In the genomic region with DNA sequence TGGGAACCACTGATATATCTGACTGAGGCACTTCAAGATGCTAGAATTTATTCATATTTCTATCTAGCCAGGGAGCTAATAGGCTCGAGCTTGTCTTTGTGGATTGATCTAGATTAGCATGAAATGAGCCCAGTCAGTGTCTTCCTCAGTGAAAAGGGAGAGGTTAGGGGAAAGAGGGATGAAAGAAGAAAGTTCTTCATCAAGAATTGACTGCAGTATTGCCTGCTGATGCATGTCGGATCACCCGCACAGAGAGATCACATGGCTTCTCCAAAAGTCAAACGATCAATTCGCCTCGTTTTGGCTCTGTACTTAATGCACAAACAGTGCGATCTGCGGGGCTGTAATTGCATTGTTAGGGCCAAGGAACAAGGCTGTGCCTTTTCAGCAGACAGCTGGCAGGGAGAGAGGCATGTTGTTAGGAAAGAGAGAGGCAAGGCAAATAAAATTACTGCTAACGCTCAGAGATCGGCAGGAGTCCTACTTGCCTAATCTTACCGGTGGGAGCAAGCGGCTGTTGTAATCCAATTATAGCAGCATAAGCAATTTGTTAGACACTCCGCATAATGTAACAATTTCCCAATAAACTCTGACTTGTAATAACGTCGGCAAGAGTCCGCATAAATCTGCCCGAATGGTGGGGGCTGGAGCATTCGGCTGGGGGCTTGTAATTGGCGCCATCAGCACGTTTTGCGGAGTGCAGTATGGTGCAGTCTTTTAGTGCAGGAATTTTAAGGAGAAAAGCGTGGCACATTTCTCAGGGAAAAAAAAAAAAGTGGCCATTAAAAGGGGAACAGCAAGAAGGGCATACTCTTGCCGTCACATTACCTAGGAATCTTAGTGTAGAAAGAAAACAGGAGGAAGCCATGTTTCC, we compare ENCODE assay signal across 12 cellular contexts.
DNase-seq lines count a peak whose midpoint lies in the region; ATAC-seq and TF ChIP-seq lines count a peak whose summit lies in the region.
"Had no signal": no experiment of that assay in that cellular context is flagged by ENCODE, and none has a peak within 500 bp of the region (broad histone marks: within the 10 kb centered on the region; RNA-seq: fewer than 3 reads in every experiment).

No MANE protein-coding gene starts in this region.

- no peaks in the 10 kb centered on the region for H3K9me3 ChIP-seq in HEK293 (ENCODE audit: control insufficient read depth, insufficient read depth, low read depth, low read length)
- H3K9me3 ChIP-seq: mucosa of descending colon had no signal

- in situ Hi-C loops in GM13976 (cut with MboI; ENCODE audit: low sequenced_read_pairs, unreplicated experiment), result no loop called here

- peaks cover 30% of the 10 kb centered on the region for H3K4me1 Mint-ChIP-seq in endothelial cell (ENCODE audit: unreplicated experiment)

- ATAC-seq in GM18858 (IDR thresholded peaks at IDR 0.05; ENCODE audit: unreplicated experiment), result no peak
- no peak for ATAC-seq in GM19395 (IDR thresholded peaks at IDR 0.05; ENCODE audit: unreplicated experiment)
- ATAC-seq: mucosa of descending colon had no signal

- DNase-seq in NCI-H446 (lab: John Stamatoyannopoulos, UW) (peak; percentile 53 to 74), endothelial cell (ENCODE audit: low spot score) (no peak), nucleus accumbens (lab: John Stamatoyannopoulos, UW) (peak in 37 of 56 donors; percentile 1 to 56 (median 17)), Kasumi-1 (lab: John Stamatoyannopoulos, UW) (no peak), GM13976 (ENCODE audit: low spot score) (no peak)
- DNase-seq: activated T-cell treated with anti-CD3 and anti-CD28 coated beads for 4 hours; effector CD8-positive, alpha-beta T cell; GF-D8 had no signal

- H3K27ac ChIP-seq in HEK293 (ENCODE audit: extremely low read depth, low read depth, low read length), result peak overlapping the region; percentile 73; the same call in 1 of the 2 replicates

- H3K4me3 ChIP-seq in HEK293 (ENCODE audit: low read depth, low read length), result no peak overlapping the region
- H3K4me3 ChIP-seq: mucosa of descending colon had no signal

- H3K36me3 ChIP-seq in HEK293 (ENCODE audit: control insufficient read depth in 2 of 2, insufficient read depth in 1 of 2, low read length in 2 of 2), result no peaks in the 10 kb centered on the region; a peak in 1 of 3 replicates

- peak overlapping the region; percentile 1 for H3K27ac Mint-ChIP-seq in endothelial cell (ENCODE audit: unreplicated experiment)

- no peaks in the 10 kb centered on the region for H3K27me3 Mint-ChIP-seq in endothelial cell (ENCODE audit: unreplicated experiment)

- CTCF ChIA-PET in HEK293 (lab: Yijun Ruan, JAX), result interaction anchor here (0.6 to 0.7 kb wide), 4 partner anchors 245 to 344 kb away, joined by 3 to 4 read pairs (median 3); no protein-coding TSS in a partner anchor

- no peaks in the 10 kb centered on the region for H3K9me3 Mint-ChIP-seq in endothelial cell (ENCODE audit: unreplicated experiment)

- TF ChIP-seq CTCF in HEK293 (tag by site-specific recombination; IDR thresholded peaks at IDR 0.05) (no peak), endothelial cell (IDR thresholded peaks at IDR 0.05; ENCODE audit: unreplicated experiment) (no peak), GM13976 (IDR thresholded peaks at IDR 0.05; ENCODE audit: borderline replicate concordance, control extremely low read depth, extremely low read depth, insufficient read depth, missing control alignments) (no peak)

- H3K4me1 ChIP-seq in HEK293 (ENCODE audit: control insufficient read depth, insufficient read depth, low read length), result peaks cover 12% of the 10 kb centered on the region; the same call in 1 of the 2 replicates

- H3K36me3 Mint-ChIP-seq in endothelial cell (ENCODE audit: low read depth, unreplicated experiment), result no peaks in the 10 kb centered on the region

- H3K4me3 Mint-ChIP-seq in endothelial cell (ENCODE audit: unreplicated experiment), result no peak overlapping the region

- POLR2A ChIA-PET in HEK293 (lab: Yijun Ruan, JAX), result interaction anchor here (0.5 kb wide), 1 partner anchor 1022 kb away, joined by 3 read pairs; no protein-coding TSS in a partner anchor

TF ChIP-seq in HEK293, 187 proteins besides CTCF, POLR2A, EP300 and RAD21 (continues in another document):
- peak; percentile 72; the same call in 1 of the 2 replicates for TF ChIP-seq ZNF501 (tag by site-specific recombination; IDR thresholded peaks at IDR 0.05)
- no peak for TF ChIP-seq ZNF571 (tag by site-specific recombination; IDR thresholded peaks at IDR 0.05)
- no peak for TF ChIP-seq ZNF175 (tag by site-specific recombination; IDR thresholded peaks at IDR 0.05)
- peak; percentile 55 for TF ChIP-seq ZXDB (tag by site-specific recombination; IDR thresholded peaks at IDR 0.05)
- TF ChIP-seq, protein P1, sequence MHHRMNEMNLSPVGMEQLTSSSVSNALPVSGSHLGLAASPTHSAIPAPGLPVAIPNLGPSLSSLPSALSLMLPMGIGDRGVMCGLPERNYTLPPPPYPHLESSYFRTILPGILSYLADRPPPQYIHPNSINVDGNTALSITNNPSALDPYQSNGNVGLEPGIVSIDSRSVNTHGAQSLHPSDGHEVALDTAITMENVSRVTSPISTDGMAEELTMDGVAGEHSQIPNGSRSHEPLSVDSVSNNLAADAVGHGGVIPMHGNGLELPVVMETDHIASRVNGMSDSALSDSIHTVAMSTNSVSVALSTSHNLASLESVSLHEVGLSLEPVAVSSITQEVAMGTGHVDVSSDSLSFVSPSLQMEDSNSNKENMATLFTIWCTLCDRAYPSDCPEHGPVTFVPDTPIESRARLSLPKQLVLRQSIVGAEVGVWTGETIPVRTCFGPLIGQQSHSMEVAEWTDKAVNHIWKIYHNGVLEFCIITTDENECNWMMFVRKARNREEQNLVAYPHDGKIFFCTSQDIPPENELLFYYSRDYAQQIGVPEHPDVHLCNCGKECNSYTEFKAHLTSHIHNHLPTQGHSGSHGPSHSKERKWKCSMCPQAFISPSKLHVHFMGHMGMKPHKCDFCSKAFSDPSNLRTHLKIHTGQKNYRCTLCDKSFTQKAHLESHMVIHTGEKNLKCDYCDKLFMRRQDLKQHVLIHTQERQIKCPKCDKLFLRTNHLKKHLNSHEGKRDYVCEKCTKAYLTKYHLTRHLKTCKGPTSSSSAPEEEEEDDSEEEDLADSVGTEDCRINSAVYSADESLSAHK (tag by site-specific recombination; IDR thresholded peaks at IDR 0.05), result peak; percentile 95
- no peak for TF ChIP-seq ZNF350 (tag by site-specific recombination; IDR thresholded peaks at IDR 0.05)
- no peak for TF ChIP-seq GFI1B (tag by site-specific recombination; IDR thresholded peaks at IDR 0.05)
- TF ChIP-seq ZNF585B (tag by site-specific recombination; IDR thresholded peaks at IDR 0.05), result no peak
- TF ChIP-seq, protein P2, sequence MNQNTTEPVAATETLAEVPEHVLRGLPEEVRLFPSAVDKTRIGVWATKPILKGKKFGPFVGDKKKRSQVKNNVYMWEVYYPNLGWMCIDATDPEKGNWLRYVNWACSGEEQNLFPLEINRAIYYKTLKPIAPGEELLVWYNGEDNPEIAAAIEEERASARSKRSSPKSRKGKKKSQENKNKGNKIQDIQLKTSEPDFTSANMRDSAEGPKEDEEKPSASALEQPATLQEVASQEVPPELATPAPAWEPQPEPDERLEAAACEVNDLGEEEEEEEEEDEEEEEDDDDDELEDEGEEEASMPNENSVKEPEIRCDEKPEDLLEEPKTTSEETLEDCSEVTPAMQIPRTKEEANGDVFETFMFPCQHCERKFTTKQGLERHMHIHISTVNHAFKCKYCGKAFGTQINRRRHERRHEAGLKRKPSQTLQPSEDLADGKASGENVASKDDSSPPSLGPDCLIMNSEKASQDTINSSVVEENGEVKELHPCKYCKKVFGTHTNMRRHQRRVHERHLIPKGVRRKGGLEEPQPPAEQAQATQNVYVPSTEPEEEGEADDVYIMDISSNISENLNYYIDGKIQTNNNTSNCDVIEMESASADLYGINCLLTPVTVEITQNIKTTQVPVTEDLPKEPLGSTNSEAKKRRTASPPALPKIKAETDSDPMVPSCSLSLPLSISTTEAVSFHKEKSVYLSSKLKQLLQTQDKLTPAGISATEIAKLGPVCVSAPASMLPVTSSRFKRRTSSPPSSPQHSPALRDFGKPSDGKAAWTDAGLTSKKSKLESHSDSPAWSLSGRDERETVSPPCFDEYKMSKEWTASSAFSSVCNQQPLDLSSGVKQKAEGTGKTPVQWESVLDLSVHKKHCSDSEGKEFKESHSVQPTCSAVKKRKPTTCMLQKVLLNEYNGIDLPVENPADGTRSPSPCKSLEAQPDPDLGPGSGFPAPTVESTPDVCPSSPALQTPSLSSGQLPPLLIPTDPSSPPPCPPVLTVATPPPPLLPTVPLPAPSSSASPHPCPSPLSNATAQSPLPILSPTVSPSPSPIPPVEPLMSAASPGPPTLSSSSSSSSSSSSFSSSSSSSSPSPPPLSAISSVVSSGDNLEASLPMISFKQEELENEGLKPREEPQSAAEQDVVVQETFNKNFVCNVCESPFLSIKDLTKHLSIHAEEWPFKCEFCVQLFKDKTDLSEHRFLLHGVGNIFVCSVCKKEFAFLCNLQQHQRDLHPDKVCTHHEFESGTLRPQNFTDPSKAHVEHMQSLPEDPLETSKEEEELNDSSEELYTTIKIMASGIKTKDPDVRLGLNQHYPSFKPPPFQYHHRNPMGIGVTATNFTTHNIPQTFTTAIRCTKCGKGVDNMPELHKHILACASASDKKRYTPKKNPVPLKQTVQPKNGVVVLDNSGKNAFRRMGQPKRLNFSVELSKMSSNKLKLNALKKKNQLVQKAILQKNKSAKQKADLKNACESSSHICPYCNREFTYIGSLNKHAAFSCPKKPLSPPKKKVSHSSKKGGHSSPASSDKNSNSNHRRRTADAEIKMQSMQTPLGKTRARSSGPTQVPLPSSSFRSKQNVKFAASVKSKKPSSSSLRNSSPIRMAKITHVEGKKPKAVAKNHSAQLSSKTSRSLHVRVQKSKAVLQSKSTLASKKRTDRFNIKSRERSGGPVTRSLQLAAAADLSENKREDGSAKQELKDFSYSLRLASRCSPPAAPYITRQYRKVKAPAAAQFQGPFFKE (tag by site-specific recombination; IDR thresholded peaks at IDR 0.05; ENCODE audit: borderline replicate concordance), result no peak
- TF ChIP-seq KLF1 (tag by site-specific recombination; IDR thresholded peaks at IDR 0.05), result no peak
- no peak for TF ChIP-seq ZNF624 (tag by site-specific recombination; IDR thresholded peaks at IDR 0.05)
- TF ChIP-seq ZNF529 (tag by site-specific recombination; IDR thresholded peaks at IDR 0.05; ENCODE audit: insufficient replicate concordance), result no peak

Comparison
In these comparisons a context has a peak if more than half of its experiments do, and no peak if none do; other contexts are left out.
1. DNase-seq: peak in NCI-H446 (2 of 2) and nucleus accumbens (37 of 56); none in endothelial cell (single experiment), Kasumi-1 (0 of 2) and GM13976 (single experiment).